In the genomic region with DNA sequence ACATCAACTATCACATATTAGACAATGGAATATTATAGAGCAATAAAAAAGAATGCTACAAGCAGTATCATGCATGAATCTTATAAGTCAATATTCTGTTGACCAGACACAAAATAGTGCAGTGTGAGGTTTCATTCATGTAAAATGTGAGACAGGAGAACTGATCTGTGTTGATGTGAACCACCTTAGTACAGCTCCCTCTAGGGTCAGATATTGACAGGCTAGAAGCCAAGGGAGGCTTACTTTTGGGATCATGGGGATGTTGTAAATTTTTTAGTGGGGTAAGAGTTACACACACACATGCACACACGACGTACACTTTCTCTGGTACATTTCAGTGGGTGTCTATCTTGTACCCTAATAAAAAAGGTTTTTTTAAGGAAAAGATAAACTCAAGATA, we compare ENCODE assay signal across 1 cellular context.
TF ChIP-seq lines count a peak whose summit lies in the region.

No MANE protein-coding gene starts in this region.

TF ChIP-seq in K562, 482 proteins besides CTCF, POLR2A, EP300 and RAD21 (continued from another document):
- TF ChIP-seq, protein P1, sequence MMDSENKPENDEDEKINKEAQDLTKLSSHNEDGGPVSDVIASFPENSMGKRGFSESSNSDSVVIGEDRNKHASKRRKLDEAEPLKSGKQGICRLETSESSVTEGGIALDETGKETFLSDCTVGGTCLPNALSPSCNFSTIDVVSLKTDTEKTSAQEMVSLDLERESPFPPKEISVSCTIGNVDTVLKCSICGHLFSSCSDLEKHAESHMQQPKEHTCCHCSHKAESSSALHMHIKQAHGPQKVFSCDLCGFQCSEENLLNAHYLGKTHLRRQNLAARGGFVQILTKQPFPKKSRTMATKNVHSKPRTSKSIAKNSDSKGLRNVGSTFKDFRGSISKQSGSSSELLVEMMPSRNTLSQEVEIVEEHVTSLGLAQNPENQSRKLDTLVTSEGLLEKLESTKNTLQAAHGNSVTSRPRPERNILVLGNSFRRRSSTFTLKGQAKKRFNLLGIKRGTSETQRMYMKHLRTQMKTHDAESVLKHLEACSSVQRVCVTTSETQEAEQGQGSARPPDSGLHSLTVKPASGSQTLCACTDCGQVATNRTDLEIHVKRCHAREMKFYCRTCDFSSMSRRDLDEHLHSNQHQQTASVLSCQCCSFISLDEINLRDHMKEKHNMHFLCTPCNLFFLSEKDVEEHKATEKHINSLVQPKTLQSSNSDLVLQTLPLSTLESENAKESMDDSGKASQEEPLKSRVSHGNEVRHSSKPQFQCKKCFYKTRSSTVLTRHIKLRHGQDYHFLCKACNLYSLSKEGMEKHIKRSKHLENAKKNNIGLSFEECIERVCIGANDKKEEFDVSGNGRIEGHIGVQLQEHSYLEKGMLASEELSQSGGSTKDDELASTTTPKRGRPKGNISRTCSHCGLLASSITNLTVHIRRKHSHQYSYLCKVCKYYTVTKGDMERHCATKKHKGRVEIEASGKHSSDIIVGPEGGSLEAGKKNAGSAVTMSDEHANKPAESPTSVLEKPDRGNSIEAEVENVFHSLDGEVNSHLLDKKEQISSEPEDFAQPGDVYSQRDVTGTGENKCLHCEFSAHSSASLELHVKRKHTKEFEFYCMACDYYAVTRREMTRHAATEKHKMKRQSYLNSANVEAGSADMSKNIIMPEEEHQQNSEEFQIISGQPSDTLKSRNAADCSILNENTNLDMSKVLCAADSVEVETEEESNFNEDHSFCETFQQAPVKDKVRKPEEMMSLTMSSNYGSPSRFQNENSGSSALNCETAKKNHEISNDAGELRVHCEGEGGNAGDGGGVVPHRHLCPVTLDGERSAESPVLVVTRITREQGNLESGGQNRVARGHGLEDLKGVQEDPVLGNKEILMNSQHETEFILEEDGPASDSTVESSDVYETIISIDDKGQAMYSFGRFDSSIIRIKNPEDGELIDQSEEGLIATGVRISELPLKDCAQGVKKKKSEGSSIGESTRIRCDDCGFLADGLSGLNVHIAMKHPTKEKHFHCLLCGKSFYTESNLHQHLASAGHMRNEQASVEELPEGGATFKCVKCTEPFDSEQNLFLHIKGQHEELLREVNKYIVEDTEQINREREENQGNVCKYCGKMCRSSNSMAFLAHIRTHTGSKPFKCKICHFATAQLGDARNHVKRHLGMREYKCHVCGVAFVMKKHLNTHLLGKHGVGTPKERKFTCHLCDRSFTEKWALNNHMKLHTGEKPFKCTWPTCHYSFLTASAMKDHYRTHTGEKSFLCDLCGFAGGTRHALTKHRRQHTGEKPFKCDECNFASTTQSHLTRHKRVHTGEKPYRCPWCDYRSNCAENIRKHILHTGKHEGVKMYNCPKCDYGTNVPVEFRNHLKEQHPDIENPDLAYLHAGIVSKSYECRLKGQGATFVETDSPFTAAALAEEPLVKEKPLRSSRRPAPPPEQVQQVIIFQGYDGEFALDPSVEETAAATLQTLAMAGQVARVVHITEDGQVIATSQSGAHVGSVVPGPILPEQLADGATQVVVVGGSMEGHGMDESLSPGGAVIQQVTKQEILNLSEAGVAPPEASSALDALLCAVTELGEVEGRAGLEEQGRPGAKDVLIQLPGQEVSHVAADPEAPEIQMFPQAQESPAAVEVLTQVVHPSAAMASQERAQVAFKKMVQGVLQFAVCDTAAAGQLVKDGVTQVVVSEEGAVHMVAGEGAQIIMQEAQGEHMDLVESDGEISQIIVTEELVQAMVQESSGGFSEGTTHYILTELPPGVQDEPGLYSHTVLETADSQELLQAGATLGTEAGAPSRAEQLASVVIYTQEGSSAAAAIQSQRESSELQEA (IDR thresholded peaks at IDR 0.05; ENCODE audit: low read depth) = no peak
- no peak for TF ChIP-seq NFIX (CRISPR knock-in tag; IDR thresholded peaks at IDR 0.05; ENCODE audit: low read depth)
- no peak for TF ChIP-seq DPF2 (IDR thresholded peaks at IDR 0.05)
- no peak for TF ChIP-seq C11orf30 (IDR thresholded peaks at IDR 0.05; ENCODE audit: low read depth)
- TF ChIP-seq TGIF2 (CRISPR knock-in tag; IDR thresholded peaks at IDR 0.05) = no peak
- TF ChIP-seq PCBP2 (IDR thresholded peaks at IDR 0.05; ENCODE audit: low read depth, low read length, poor library complexity, severe bottlenecking) = no peak
- TF ChIP-seq ZNF324 (CRISPR knock-in tag; IDR thresholded peaks at IDR 0.05) = no peak
- no peak for TF ChIP-seq HNRNPL (IDR thresholded peaks at IDR 0.05; ENCODE audit: low read depth, low read length)
- TF ChIP-seq ZNF24 (IDR thresholded peaks at IDR 0.05) = no peak
- no peak for TF ChIP-seq ZNF184 (CRISPR knock-in tag; IDR thresholded peaks at IDR 0.05)
- no peak for TF ChIP-seq ZNF766 (CRISPR knock-in tag; conservative IDR thresholded peaks at IDR 0.05)
TF ChIP-seq in K562: peak in this region for 0.
